In the genomic region with DNA sequence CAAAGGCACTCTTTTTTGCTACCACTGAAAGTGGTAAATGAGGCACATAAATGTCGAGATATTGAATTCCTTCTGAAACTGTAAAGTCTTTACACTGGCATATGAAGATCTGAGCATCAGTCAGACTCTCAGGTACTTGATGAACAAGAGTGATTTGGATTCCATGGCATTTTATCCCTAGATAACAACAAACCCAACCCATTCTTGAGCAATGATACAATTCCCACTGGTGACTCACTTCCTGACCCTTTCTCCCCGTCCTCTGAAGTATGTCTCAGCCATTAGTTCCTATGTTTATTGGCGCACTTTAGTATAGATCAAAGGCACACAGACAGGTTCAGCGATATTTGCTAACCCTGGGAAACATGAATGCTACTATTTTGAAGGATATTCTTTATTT, we compare ENCODE assay signal across 14 cellular contexts.
"Had no signal": no experiment of that assay in that cellular context is flagged by ENCODE, and none has a peak within 500 bp of the region (broad histone marks: within the 10 kb centered on the region; RNA-seq: fewer than 3 reads in every experiment).

No MANE protein-coding gene starts in this region.

- H3K36me3 ChIP-seq: left lung, upper lobe of right lung had no signal

- H3K27ac ChIP-seq: left lung, upper lobe of right lung, VCaP had no signal

- H3K4me1 ChIP-seq: left lung, upper lobe of right lung had no signal

- H3K9me3 ChIP-seq: upper lobe of right lung had no signal

- DNase-seq: activated CD8-positive, alpha-beta memory T cell treated with anti-CD3 and anti-CD28 coated beads, Interleukin-2, amount 50 U/mL, for 48 hours; activated CD8-positive, alpha-beta T cell treated with anti-CD3 and anti-CD28 coated beads for 36 hours; activated naive CD8-positive, alpha-beta T cell treated with anti-CD3 and anti-CD28 coated beads, Interleukin-2, amount 10 ng/mL, durations not matched to agents 7 days and 5 days; anterior cingulate cortex; endodermal cell; immature natural killer cell; left lung; mesenchymal stem cell; nephron progenitor cell; stimulated activated CD4-positive, alpha-beta T cell treated with anti-CD3 and anti-CD28 coated beads, Interleukin-4, amount 100 ng/mL, for 1 hour; stimulated activated CD8-positive, alpha-beta memory T cell treated with anti-CD3 and anti-CD28 coated beads, Interleukin-4, amount 100 ng/mL, for 48 hours; T1000; upper lobe of right lung had no signal

- ATAC-seq: activated CD8-positive, alpha-beta T cell treated with anti-CD3 and anti-CD28 coated beads for 36 hours; left lung; upper lobe of right lung had no signal

- H3K27me3 ChIP-seq: left lung, upper lobe of right lung had no signal

- H3K4me3 ChIP-seq: left lung, upper lobe of right lung had no signal
